1 cellular context compared by ENCODE assay signal in genomic region chr1:110060034-110060661, GRCh38.
TF ChIP-seq lines count a peak whose summit lies in the region.

No MANE protein-coding gene starts in this region.

TF ChIP-seq in K562, 482 proteins besides CTCF, POLR2A, EP300 and RAD21 (continues in another document):
- TF ChIP-seq ZNF57 (CRISPR knock-in tag; IDR thresholded peaks at IDR 0.05) (no peak), HNRNPLL (IDR thresholded peaks at IDR 0.05; ENCODE audit: low read depth, low read length, poor library complexity, severe bottlenecking) (no peak), RBM22 (IDR thresholded peaks at IDR 0.05; ENCODE audit: low read depth, low read length, poor library complexity, severe bottlenecking) (no peak), MED1 (CRISPR knock-in tag; IDR thresholded peaks at IDR 0.05; ENCODE audit: borderline replicate concordance) (no peak), ZNF785 (CRISPR knock-in tag; IDR thresholded peaks at IDR 0.05) (no peak), GTF3C2 (IDR thresholded peaks at IDR 0.05; ENCODE audit: borderline replicate concordance, extremely low read depth, insufficient read length) (no peak), YY1 (IDR thresholded peaks at IDR 0.05; ENCODE audit: borderline replicate concordance in 1 of 3, control insufficient read depth in 1 of 3, extremely low read depth in 1 of 3, insufficient read depth in 3 of 3, insufficient read length in 1 of 3, insufficient replicate concordance in 2 of 3, low read depth in 1 of 3, low read length in 2 of 3) (peak in 1 of 3 experiments; percentile 69), EHMT2 (IDR thresholded peaks at IDR 0.05) (no peak), CHAMP1 (IDR thresholded peaks at IDR 0.05) (no peak; the same call in 1 of the 2 replicates), TCF7 (IDR thresholded peaks at IDR 0.05; ENCODE audit: borderline replicate concordance) (no peak), THRA (IDR thresholded peaks at IDR 0.05) (no peak), ZNF134 (CRISPR knock-in tag; conservative IDR thresholded peaks at IDR 0.05) (no peak), ZHX1 (conservative IDR thresholded peaks at IDR 0.05; ENCODE audit: low read length) (no peak), KDM1A (IDR thresholded peaks at IDR 0.05) (no peak), ZBTB7A (IDR thresholded peaks at IDR 0.05; ENCODE audit: borderline replicate concordance, control insufficient read depth, low read depth, low read length) (0 out of 2 replicates have a peak, but pooled peaks have one; percentile 19), TEAD4 (IDR thresholded peaks at IDR 0.05; ENCODE audit: low read length) (0 out of 2 replicates have a peak, but pooled peaks have one; percentile 37), TEAD4 (CRISPR knock-in tag; IDR thresholded peaks at IDR 0.05; ENCODE audit: borderline replicate concordance) (no peak), PRDM10 (IDR thresholded peaks at IDR 0.05; ENCODE audit: partially characterized antibody) (no peak), ZNF740 (CRISPR knock-in tag; IDR thresholded peaks at IDR 0.05) (no peak), ZNF740 (tag; IDR thresholded peaks at IDR 0.05) (no peak), ZBTB2 (IDR thresholded peaks at IDR 0.05) (0 out of 2 replicates have a peak, but pooled peaks have one; percentile 19), MEF2D (tag; conservative IDR thresholded peaks at IDR 0.05; ENCODE audit: low read depth) (no peak), MITF (IDR thresholded peaks at IDR 0.05) (no peak), SNAPC5 (CRISPR knock-in tag; IDR thresholded peaks at IDR 0.05) (no peak), ERF (CRISPR knock-in tag; IDR thresholded peaks at IDR 0.05) (no peak), VEZF1 (CRISPR knock-in tag; IDR thresholded peaks at IDR 0.05) (no peak), CSDE1 (IDR thresholded peaks at IDR 0.05) (no peak), ZNF239 (CRISPR knock-in tag; IDR thresholded peaks at IDR 0.05) (no peak), CREB1 (IDR thresholded peaks at IDR 0.05) (no peak), CREB1 (CRISPR knock-in tag; IDR thresholded peaks at IDR 0.05) (peak; percentile 12; the same call in 1 of the 2 replicates), ZBTB43 (CRISPR knock-in tag; IDR thresholded peaks at IDR 0.05) (no peak), JUNB (CRISPR knock-in tag; conservative IDR thresholded peaks at IDR 0.05) (no peak), BRD4 (IDR thresholded peaks at IDR 0.05) (no peak), ZBTB33 (CRISPR knock-in tag; IDR thresholded peaks at IDR 0.05) (no peak)
